In genomic region chr16:56700195-56700594, GRCh38 we compare ENCODE assay signal across 1 cellular context.
A peak's percentile ranks its signal among the peaks of the same experiment; 100 is the strongest.
TF ChIP-seq lines count a peak whose summit lies in the region.

No MANE protein-coding gene starts in this region.

TF ChIP-seq in HepG2, 621 proteins besides CTCF, POLR2A, EP300 and RAD21:
- TF ChIP-seq ZNF598 (CRISPR knock-in tag; IDR thresholded peaks at IDR 0.05; ENCODE audit: borderline replicate concordance) (no peak), ZNF782 (CRISPR knock-in tag; IDR thresholded peaks at IDR 0.05; ENCODE audit: borderline replicate concordance) (no peak), CEBPB (IDR thresholded peaks at IDR 0.05; ENCODE audit: borderline replicate concordance, low read depth, low read length) (peak; percentile 51; the same call in 1 of the 2 replicates), PHF21A (CRISPR knock-in tag; IDR thresholded peaks at IDR 0.05) (no peak), LBX2 (CRISPR knock-in tag; IDR thresholded peaks at IDR 0.05; ENCODE audit: borderline replicate concordance) (no peak)
